In genomic region chr2:223311889-223312288, GRCh38 we compare ENCODE assay signal across 3 cellular contexts.
TF ChIP-seq lines count a peak whose summit lies in the region.

No MANE protein-coding gene starts in this region.

TF ChIP-seq in HepG2, 621 proteins besides CTCF, POLR2A, EP300 and RAD21 (continues in another document):
- TF ChIP-seq AKNA (CRISPR knock-in tag; IDR thresholded peaks at IDR 0.05; ENCODE audit: borderline replicate concordance): no peak
- no peak for TF ChIP-seq GPBP1L1 (CRISPR knock-in tag; IDR thresholded peaks at IDR 0.05)
- TF ChIP-seq MTF1 (CRISPR knock-in tag; IDR thresholded peaks at IDR 0.05): no peak
- peak; percentile 65; the same call in 1 of the 2 replicates for TF ChIP-seq MAFF (IDR thresholded peaks at IDR 0.05; ENCODE audit: low read depth, low read length)
- no peak for TF ChIP-seq HMGXB4 (CRISPR knock-in tag; IDR thresholded peaks at IDR 0.05; ENCODE audit: borderline replicate concordance in 1 of 2, low read depth in 1 of 2)
- no peak for TF ChIP-seq ZNF605 (CRISPR knock-in tag; IDR thresholded peaks at IDR 0.05)
- peak; percentile 49 to 74 for TF ChIP-seq MAFK (conservative IDR thresholded peaks at IDR 0.05 in 1 of 2, IDR thresholded peaks at IDR 0.05 in 1 of 2; ENCODE audit: low read length in 2 of 2)
- TF ChIP-seq ADNP (CRISPR knock-in tag; IDR thresholded peaks at IDR 0.05): no peak
- no peak for TF ChIP-seq ZNF251 (CRISPR knock-in tag; IDR thresholded peaks at IDR 0.05)

TF ChIP-seq in A549, 52 proteins besides CTCF, POLR2A, EP300 and RAD21:
- TF ChIP-seq SREBF2 (IDR thresholded peaks at IDR 0.05) (no peak), MAFK (IDR thresholded peaks at IDR 0.05; ENCODE audit: partially characterized antibody) (peak; percentile 22)

TF ChIP-seq in IMR-90, 13 proteins besides CTCF, POLR2A, EP300 and RAD21:
- TF ChIP-seq MAFK (IDR thresholded peaks at IDR 0.05; ENCODE audit: low read depth, low read length): peak; percentile 24; the same call in 1 of the 2 replicates
- TF ChIP-seq BHLHE40 (IDR thresholded peaks at IDR 0.05; ENCODE audit: low read depth, low read length): no peak
